In genomic region chr15:83398591-83398990, GRCh38 we compare ENCODE assay signal across 16 cellular contexts. TPM values are rescaled to one million over a fixed set of nuclear protein-coding genes. Genes with fewer than 3 reads are reported as not detected.
DNase-seq lines count a peak whose midpoint lies in the region; ATAC-seq and TF ChIP-seq lines count a peak whose summit lies in the region.
"Had no signal": no experiment of that assay in that cellular context is flagged by ENCODE, and none has a peak within 500 bp of the region (broad histone marks: within the 10 kb centered on the region; RNA-seq: fewer than 3 reads in every experiment).

No MANE protein-coding gene starts in this region.

- no peaks in the 10 kb centered on the region for H3K9me2 ChIP-seq in PC-3 (replicated peaks; ENCODE audit: low read length)

- no peaks in the 10 kb centered on the region for H4K20me1 ChIP-seq in PC-3 (ENCODE audit: low read length)

- H3K36me3 ChIP-seq in PC-3 (ENCODE audit: low read depth, low read length), result no peaks in the 10 kb centered on the region

- POLR2A ChIA-PET in PC-3 (lab: Charles Lee; ENCODE audit: unreplicated experiment), result no interaction called here

- H3K4me3 ChIP-seq in PC-3 (ENCODE audit: low read length) (no peak overlapping the region), fibroblast of mammary gland (ENCODE audit: control insufficient read depth, low read depth, low read length) (no peak overlapping the region)
- H3K4me3 ChIP-seq: lung had no signal

- TF ChIP-seq CTCF in PC-3 (conservative IDR thresholded peaks at IDR 0.05; ENCODE audit: low read depth, low read length) (no peak), fibroblast of mammary gland (conservative IDR thresholded peaks at IDR 0.05; ENCODE audit: control insufficient read depth, insufficient read depth, low read depth, low read length) (no peak)

- H3K27ac Mint-ChIP-seq in activated naive CD4-positive, alpha-beta T cell treated with anti-CD3 and anti-CD28 coated beads, Interleukin-2, amount 50 U/mL, for 24 hours, result peak overlapping the region; percentile 41

- H3K36me3 Mint-ChIP-seq in activated naive CD4-positive, alpha-beta T cell treated with anti-CD3 and anti-CD28 coated beads, Interleukin-2, amount 50 U/mL, for 24 hours, result no peaks in the 10 kb centered on the region

- H3K9ac ChIP-seq in PC-3 (ENCODE audit: low read length), result no peak overlapping the region

- intact Hi-C loops in PC-3 (cut with micrococcal nuclease) (no loop called here), Right ventricle myocardium inferior (cut with DNase I) (no loop called here)

- DNase-seq in activated naive CD4-positive, alpha-beta T cell (lab: John Stamatoyannopoulos, UW), result no peak
- DNase-seq in PC-3, result peak; percentile 67
- peak; percentile 76 for DNase-seq in fibroblast of mammary gland (ENCODE audit: low read depth)
- DNase-seq in inferior parietal cortex (ENCODE audit: extremely low spot score), result no peak
- DNase-seq in Right ventricle myocardium inferior (ENCODE audit: missing footprints), result no peak
- DNase-seq: activated CD4-positive, alpha-beta T cell treated with anti-CD3 and anti-CD28 coated beads, Interleukin-2, amount 50 U/mL, for 48 hours; activated effector memory CD4-positive, alpha-beta T cell treated with Interleukin-2 at 50 U/mL for 16 hours; DND-41; H7; T-helper 2 cell had no signal

- H3K9me3 Mint-ChIP-seq in activated naive CD4-positive, alpha-beta T cell treated with anti-CD3 and anti-CD28 coated beads, Interleukin-2, amount 50 U/mL, for 24 hours, result no peaks in the 10 kb centered on the region

- peak overlapping the region; percentile 58 for H3K4me2 ChIP-seq in PC-3 (ENCODE audit: low read length)

- H3K27ac ChIP-seq in PC-3 (ENCODE audit: low read length), result 0 out of 2 replicates have a peak overlapping the region, but pooled peaks have one; percentile 12

- peaks cover 9% of the 10 kb centered on the region for H3K4me1 ChIP-seq in PC-3 (ENCODE audit: insufficient read depth, low read length)

- no peaks in the 10 kb centered on the region for H3K79me2 ChIP-seq in PC-3 (ENCODE audit: low read length)

- no peak overlapping the region for H3K4me3 Mint-ChIP-seq in activated naive CD4-positive, alpha-beta T cell treated with anti-CD3 and anti-CD28 coated beads, Interleukin-2, amount 50 U/mL, for 24 hours

- no peaks in the 10 kb centered on the region for H3F3A ChIP-seq in PC-3 (ENCODE audit: low read length, unreplicated experiment)

- no peaks in the 10 kb centered on the region for H3K9me3 ChIP-seq in PC-3 (ENCODE audit: low read length)

- CTCF ChIA-PET in PC-3 (lab: Charles Lee), result no interaction called here

- H2AFZ ChIP-seq in PC-3 (ENCODE audit: low read length), result peak overlapping the region; percentile 64

- ATAC-seq in PC-3, result peak; percentile 92
- ATAC-seq in Right ventricle myocardium inferior, result no peak
- ATAC-seq in GM18867 (IDR thresholded peaks at IDR 0.05; ENCODE audit: unreplicated experiment), result no peak
- no peak for ATAC-seq in HG02840 (IDR thresholded peaks at IDR 0.05; ENCODE audit: low FRiP score, unreplicated experiment)
- ATAC-seq: Panc1 had no signal

- H3K27me3 Mint-ChIP-seq in activated naive CD4-positive, alpha-beta T cell treated with anti-CD3 and anti-CD28 coated beads, Interleukin-2, amount 50 U/mL, for 24 hours, result peaks cover 18% of the 10 kb centered on the region

- H3K4me1 Mint-ChIP-seq in activated naive CD4-positive, alpha-beta T cell treated with anti-CD3 and anti-CD28 coated beads, Interleukin-2, amount 50 U/mL, for 24 hours, result no peaks in the 10 kb centered on the region

- H3K27me3 ChIP-seq in PC-3 (ENCODE audit: low read length), result no peaks in the 10 kb centered on the region

- BruUV-seq in PC-3 (replicated peaks; lab: Mats Ljungman, UMichigan), result no TSS peak

RNA-seq across cellular contexts. Expression of gene SH3GL3, which starts 48.5 kb away (rescaled TPM):
- 1.7 and 3.6 TPM in 2 replicates for total RNA-seq in PC-3 (2014; rRNA removed)
- total RNA-seq in Right ventricle myocardium inferior, result not detected
- total RNA-seq: cardiac septum had no signal

Comparison
In these comparisons a context has a peak if more than half of its experiments do, and no peak if none do; other contexts are left out.
1. DNase-seq: peak in PC-3 (single experiment) and fibroblast of mammary gland (single experiment); none in activated naive CD4-positive, alpha-beta T cell (0 of 4), inferior parietal cortex (single experiment) and Right ventricle myocardium inferior (single experiment).